Comparison of ENCODE assay signal across 9 cellular contexts in genomic region chr17:6557040-6557438, GRCh38. TPM values are rescaled to one million over a fixed set of nuclear protein-coding genes. Genes with fewer than 3 reads are reported as not detected.
DNase-seq lines count a peak whose midpoint lies in the region; ATAC-seq and TF ChIP-seq lines count a peak whose summit lies in the region.
"Had no signal": no experiment of that assay in that cellular context is flagged by ENCODE, and none has a peak within 500 bp of the region (broad histone marks: within the 10 kb centered on the region; RNA-seq: fewer than 3 reads in every experiment).

No MANE protein-coding gene starts in this region.

- H3K27me3 Mint-ChIP-seq in neural progenitor cell (ENCODE audit: insufficient read depth, low read depth), result peaks cover 37% of the 10 kb centered on the region

- CTCF ChIA-PET in PC-9 (lab: Charles Lee), result no interaction called here

- H3K27ac Mint-ChIP-seq in neural progenitor cell, result no peak overlapping the region

- ATAC-seq in HG03565 (IDR thresholded peaks at IDR 0.05; ENCODE audit: unreplicated experiment), result no peak

- no peaks in the 10 kb centered on the region for H3K36me3 Mint-ChIP-seq in neural progenitor cell

- H4K20me1 ChIP-seq in BLaER1 (peaks cover 53% of the 10 kb centered on the region), PC-9 (ENCODE audit: insufficient read depth) (no peaks in the 10 kb centered on the region), neural progenitor cell (ENCODE audit: low read depth) (no peaks in the 10 kb centered on the region)

- H3K4me2 ChIP-seq in BLaER1, result no peak overlapping the region
- peak overlapping the region; percentile 85 for H3K4me2 ChIP-seq in PC-9
- H3K4me2 ChIP-seq in neural progenitor cell, result peak overlapping the region; percentile 94

- H3K27ac ChIP-seq in BLaER1 (no peak overlapping the region), PC-9 (no peak overlapping the region), neural progenitor cell (no peak overlapping the region)

- DNase-seq in PC-9, result no peak
- no peak for DNase-seq in epithelial cell of proximal tubule (ENCODE audit: low read depth)
- DNase-seq in neural progenitor cell (ENCODE audit: low spot score), result no peak
- no peak for DNase-seq in stimulated activated CD4-positive, alpha-beta T cell treated with anti-CD3 and anti-CD28 coated beads, Interleukin-15, amount 100 ng/mL, for 24 hours
- DNase-seq in mucosa of gallbladder (ENCODE audit: low spot score), result no peak
- DNase-seq in MV-4-11 (lab: John Stamatoyannopoulos, UW), result no peak
- DNase-seq: NCI-H2171 had no signal

- no peaks in the 10 kb centered on the region for H3K36me3 ChIP-seq in BLaER1
- H3K36me3 ChIP-seq in PC-9 (ENCODE audit: low read depth), result no peaks in the 10 kb centered on the region
- H3K36me3 ChIP-seq in neural progenitor cell, result no peaks in the 10 kb centered on the region

- H3K9ac ChIP-seq in BLaER1, result no peak overlapping the region
- H3K9ac ChIP-seq in neural progenitor cell, result no peak overlapping the region

- no peaks in the 10 kb centered on the region for H3K9me3 ChIP-seq in BLaER1
- no peaks in the 10 kb centered on the region for H3K9me3 ChIP-seq in PC-9 (ENCODE audit: insufficient read depth, low read depth)
- H3K9me3 ChIP-seq in neural progenitor cell (ENCODE audit: low read depth), result no peaks in the 10 kb centered on the region

- no peaks in the 10 kb centered on the region for H3K9me3 Mint-ChIP-seq in neural progenitor cell

- peaks cover 85% of the 10 kb centered on the region for H3K27me3 ChIP-seq in BLaER1
- no peaks in the 10 kb centered on the region for H3K27me3 ChIP-seq in PC-9 (ENCODE audit: insufficient read depth, low read depth)
- H3K27me3 ChIP-seq in neural progenitor cell, result peaks cover 51% of the 10 kb centered on the region

- H3F3A ChIP-seq in PC-9 (ENCODE audit: insufficient read depth, low read depth) (peaks cover 27% of the 10 kb centered on the region), neural progenitor cell (ENCODE audit: low read depth) (peaks cover 16% of the 10 kb centered on the region)

- BruUV-seq in PC-9 (replicated peaks; lab: Mats Ljungman, UMichigan), result TSS peak; percentile 45

- intact Hi-C loops in PC-9 (cut with micrococcal nuclease; ENCODE audit: unreplicated experiment), result loop anchor here (2.0 kb wide), 1 partner anchor 52 kb away; no protein-coding TSS in a partner anchor

- H2AFZ ChIP-seq in PC-9, result no peak overlapping the region
- peak overlapping the region; percentile 73 for H2AFZ ChIP-seq in neural progenitor cell (replicated peaks)

- H3K4me1 Mint-ChIP-seq in neural progenitor cell, result peaks cover 19% of the 10 kb centered on the region

- TF ChIP-seq CTCF in PC-9 (conservative IDR thresholded peaks at IDR 0.05) (no peak), epithelial cell of proximal tubule (conservative IDR thresholded peaks at IDR 0.05; ENCODE audit: low read depth, low read length) (no peak), neural progenitor cell (IDR thresholded peaks at IDR 0.05) (no peak)

- H3K4me3 ChIP-seq in BLaER1 (peak overlapping the region; percentile 62; the same call in 1 of the 2 replicates), PC-9 (peak overlapping the region; percentile 59), epithelial cell of proximal tubule (ENCODE audit: low read depth, low read length) (peak overlapping the region; percentile 26), neural progenitor cell (peak overlapping the region; percentile 57)

- peaks cover 13% of the 10 kb centered on the region for H3K4me1 ChIP-seq in BLaER1
- peaks cover 41% of the 10 kb centered on the region for H3K4me1 ChIP-seq in PC-9 (replicated peaks; ENCODE audit: insufficient read depth)
- H3K4me1 ChIP-seq in neural progenitor cell, result peaks cover 17% of the 10 kb centered on the region

- H3K9me2 ChIP-seq in PC-9 (ENCODE audit: insufficient read depth), result no peaks in the 10 kb centered on the region

- POLR2A ChIA-PET in PC-9 (lab: Charles Lee; ENCODE audit: unreplicated experiment), result no interaction called here

- peak overlapping the region; percentile 84 for H3K4me3 Mint-ChIP-seq in neural progenitor cell

- no peaks in the 10 kb centered on the region for H3K79me2 ChIP-seq in PC-9 (ENCODE audit: low read depth)
- H3K79me2 ChIP-seq in neural progenitor cell (ENCODE audit: low read depth), result no peaks in the 10 kb centered on the region

RNA-seq across cellular contexts. Expression of gene PITPNM3, which starts 0.7 kb away (rescaled TPM):
- total RNA-seq in PC-9 (2021), result 16.9 and 17.3 TPM in 2 replicates
- total RNA-seq in epithelial cell of proximal tubule, result 0.65 and 1.3 TPM in 2 replicates
- total RNA-seq in neural progenitor cell (ENCODE audit: low replicate concordance), result 2.8 and 5.0 TPM in 2 replicates
- 15.2 TPM for total RNA-seq in mucosa of gallbladder
